In the genomic region with DNA sequence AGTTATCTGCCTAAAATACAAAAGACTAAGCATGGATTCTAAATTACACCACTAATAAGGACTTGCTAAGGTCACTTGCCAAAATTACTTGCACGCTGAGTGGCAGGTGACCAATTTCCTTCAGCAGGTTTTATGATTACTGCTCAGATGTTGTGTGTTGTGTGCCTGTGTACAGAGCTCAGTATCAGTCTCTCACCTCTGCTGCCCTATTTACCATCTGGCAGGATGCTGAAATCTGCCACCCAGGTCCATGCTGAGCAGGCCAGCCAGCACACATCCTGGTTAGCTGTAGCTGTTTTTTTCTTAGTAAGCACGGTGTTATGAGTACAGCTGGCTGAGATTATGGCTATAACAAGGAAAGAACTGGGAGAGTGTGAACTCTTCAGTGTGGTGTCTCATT, we compare ENCODE assay signal across 1 cellular context.
TF ChIP-seq lines count a peak whose summit lies in the region.

No MANE protein-coding gene starts in this region.

TF ChIP-seq in HCT116, 20 proteins besides CTCF, POLR2A, EP300 and RAD21 (continued from another document):
- TF ChIP-seq, protein P1, sequence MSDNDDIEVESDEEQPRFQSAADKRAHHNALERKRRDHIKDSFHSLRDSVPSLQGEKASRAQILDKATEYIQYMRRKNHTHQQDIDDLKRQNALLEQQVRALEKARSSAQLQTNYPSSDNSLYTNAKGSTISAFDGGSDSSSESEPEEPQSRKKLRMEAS (IDR thresholded peaks at IDR 0.05): no peak
- TF ChIP-seq ZNF274 (IDR thresholded peaks at IDR 0.05; ENCODE audit: low read depth, low read length) (no peak), EZH2 (IDR thresholded peaks at IDR 0.05) (no peak), EGR1 (IDR thresholded peaks at IDR 0.05; ENCODE audit: low read depth) (no peak), TCF7L2 (IDR thresholded peaks at IDR 0.05; ENCODE audit: borderline replicate concordance, extremely low read depth, insufficient read depth, insufficient read length) (no peak), SP1 (IDR thresholded peaks at IDR 0.05; ENCODE audit: low read depth) (no peak), CEBPB (IDR thresholded peaks at IDR 0.05; ENCODE audit: low read depth) (no peak), JUND (IDR thresholded peaks at IDR 0.05) (no peak), FOSL1 (IDR thresholded peaks at IDR 0.05; ENCODE audit: low read depth) (no peak), CBX3 (IDR thresholded peaks at IDR 0.05; ENCODE audit: low read depth) (no peak), EZH2phosphoT487 (IDR thresholded peaks at IDR 0.05; ENCODE audit: borderline replicate concordance) (no peak), YY1 (IDR thresholded peaks at IDR 0.05; ENCODE audit: extremely low read depth, insufficient replicate concordance, low read depth, low read length) (no peak), POLR2AphosphoS5 (IDR thresholded peaks at IDR 0.05; ENCODE audit: low read depth, low read length) (no peak)
- TF ChIP-seq, protein P2, sequence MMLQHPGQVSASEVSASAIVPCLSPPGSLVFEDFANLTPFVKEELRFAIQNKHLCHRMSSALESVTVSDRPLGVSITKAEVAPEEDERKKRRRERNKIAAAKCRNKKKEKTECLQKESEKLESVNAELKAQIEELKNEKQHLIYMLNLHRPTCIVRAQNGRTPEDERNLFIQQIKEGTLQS (IDR thresholded peaks at IDR 0.05): no peak
- TF ChIP-seq, protein P3, sequence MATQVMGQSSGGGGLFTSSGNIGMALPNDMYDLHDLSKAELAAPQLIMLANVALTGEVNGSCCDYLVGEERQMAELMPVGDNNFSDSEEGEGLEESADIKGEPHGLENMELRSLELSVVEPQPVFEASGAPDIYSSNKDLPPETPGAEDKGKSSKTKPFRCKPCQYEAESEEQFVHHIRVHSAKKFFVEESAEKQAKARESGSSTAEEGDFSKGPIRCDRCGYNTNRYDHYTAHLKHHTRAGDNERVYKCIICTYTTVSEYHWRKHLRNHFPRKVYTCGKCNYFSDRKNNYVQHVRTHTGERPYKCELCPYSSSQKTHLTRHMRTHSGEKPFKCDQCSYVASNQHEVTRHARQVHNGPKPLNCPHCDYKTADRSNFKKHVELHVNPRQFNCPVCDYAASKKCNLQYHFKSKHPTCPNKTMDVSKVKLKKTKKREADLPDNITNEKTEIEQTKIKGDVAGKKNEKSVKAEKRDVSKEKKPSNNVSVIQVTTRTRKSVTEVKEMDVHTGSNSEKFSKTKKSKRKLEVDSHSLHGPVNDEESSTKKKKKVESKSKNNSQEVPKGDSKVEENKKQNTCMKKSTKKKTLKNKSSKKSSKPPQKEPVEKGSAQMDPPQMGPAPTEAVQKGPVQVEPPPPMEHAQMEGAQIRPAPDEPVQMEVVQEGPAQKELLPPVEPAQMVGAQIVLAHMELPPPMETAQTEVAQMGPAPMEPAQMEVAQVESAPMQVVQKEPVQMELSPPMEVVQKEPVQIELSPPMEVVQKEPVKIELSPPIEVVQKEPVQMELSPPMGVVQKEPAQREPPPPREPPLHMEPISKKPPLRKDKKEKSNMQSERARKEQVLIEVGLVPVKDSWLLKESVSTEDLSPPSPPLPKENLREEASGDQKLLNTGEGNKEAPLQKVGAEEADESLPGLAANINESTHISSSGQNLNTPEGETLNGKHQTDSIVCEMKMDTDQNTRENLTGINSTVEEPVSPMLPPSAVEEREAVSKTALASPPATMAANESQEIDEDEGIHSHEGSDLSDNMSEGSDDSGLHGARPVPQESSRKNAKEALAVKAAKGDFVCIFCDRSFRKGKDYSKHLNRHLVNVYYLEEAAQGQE (IDR thresholded peaks at IDR 0.05; ENCODE audit: low read depth): no peak
- TF ChIP-seq, protein P4, sequence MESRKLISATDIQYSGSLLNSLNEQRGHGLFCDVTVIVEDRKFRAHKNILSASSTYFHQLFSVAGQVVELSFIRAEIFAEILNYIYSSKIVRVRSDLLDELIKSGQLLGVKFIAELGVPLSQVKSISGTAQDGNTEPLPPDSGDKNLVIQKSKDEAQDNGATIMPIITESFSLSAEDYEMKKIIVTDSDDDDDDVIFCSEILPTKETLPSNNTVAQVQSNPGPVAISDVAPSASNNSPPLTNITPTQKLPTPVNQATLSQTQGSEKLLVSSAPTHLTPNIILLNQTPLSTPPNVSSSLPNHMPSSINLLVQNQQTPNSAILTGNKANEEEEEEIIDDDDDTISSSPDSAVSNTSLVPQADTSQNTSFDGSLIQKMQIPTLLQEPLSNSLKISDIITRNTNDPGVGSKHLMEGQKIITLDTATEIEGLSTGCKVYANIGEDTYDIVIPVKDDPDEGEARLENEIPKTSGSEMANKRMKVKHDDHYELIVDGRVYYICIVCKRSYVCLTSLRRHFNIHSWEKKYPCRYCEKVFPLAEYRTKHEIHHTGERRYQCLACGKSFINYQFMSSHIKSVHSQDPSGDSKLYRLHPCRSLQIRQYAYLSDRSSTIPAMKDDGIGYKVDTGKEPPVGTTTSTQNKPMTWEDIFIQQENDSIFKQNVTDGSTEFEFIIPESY (IDR thresholded peaks at IDR 0.05; ENCODE audit: extremely low read depth, insufficient replicate concordance, low read length): no peak
TF ChIP-seq in HCT116: peak in this region for 0.
